In the genomic region with DNA sequence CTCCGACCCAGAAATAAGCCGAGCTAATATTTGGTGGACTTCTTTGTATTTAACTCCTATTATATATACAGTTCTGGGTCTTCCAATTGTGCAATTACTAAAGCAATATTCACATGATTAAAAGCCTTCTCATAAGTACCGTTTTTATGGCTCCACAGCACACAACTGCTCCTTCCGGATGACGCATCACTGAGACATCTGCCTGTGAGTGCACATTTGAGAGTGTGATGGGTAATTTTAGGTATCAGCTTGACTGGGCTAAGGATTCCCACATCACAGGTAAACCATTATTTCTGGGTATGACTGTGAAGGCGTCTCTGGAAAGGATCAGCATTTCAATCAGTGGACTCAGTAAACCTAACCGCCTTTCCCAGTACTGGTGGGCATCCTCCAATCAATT, we compare ENCODE assay signal across 30 cellular contexts.
"Had no signal": no experiment of that assay in that cellular context is flagged by ENCODE, and none has a peak within 500 bp of the region (broad histone marks: within the 10 kb centered on the region; RNA-seq: fewer than 3 reads in every experiment).

No MANE protein-coding gene starts in this region.

- DNase-seq: activated CD4-positive, alpha-beta T cell treated with anti-CD3 and anti-CD28 coated beads, Interleukin-2, amount 10 ng/mL, durations not matched to agents 24 days and 14 days; activated CD8-positive, alpha-beta memory T cell treated with anti-CD3 and anti-CD28 coated beads, Interleukin-2, amount 10 ng/mL, durations not matched to agents 7 days and 5 days; activated CD8-positive, alpha-beta T cell treated with anti-CD3 and anti-CD28 coated beads, Interleukin-2, amount 10 ng/mL, durations not matched to agents 7 days and 5 days; activated gamma-delta T cell treated with Interleukin-2 at 50 U/mL for 16 hours; activated T-cell treated with anti-CD3 and anti-CD28 coated beads for 4 hours; central memory CD4-positive, alpha-beta T cell; heart right ventricle; lower lobe of right lung; mesenchymal stem cell; naive thymus-derived CD8-positive, alpha-beta T cell; nucleus accumbens; pancreas; sigmoid colon; small intestine; stimulated activated naive CD4-positive, alpha-beta T cell; SW 1271; T1000; WERI-Rb-1 had no signal

- H3K4me1 Mint-ChIP-seq: activated CD4-positive, alpha-beta T cell treated with anti-CD3 and anti-CD28 coated beads, Interleukin-2, amount 10 ng/mL, durations not matched to agents 24 days and 14 days; activated CD8-positive, alpha-beta memory T cell treated with anti-CD3 and anti-CD28 coated beads, Interleukin-2, amount 10 ng/mL, durations not matched to agents 7 days and 5 days; activated naive CD4-positive, alpha-beta T cell treated with anti-CD3 and anti-CD28 coated beads, Interleukin-2, amount 50 U/mL, for 24 hours; naive thymus-derived CD8-positive, alpha-beta T cell had no signal

- H3K36me3 Mint-ChIP-seq: activated CD8-positive, alpha-beta memory T cell treated with anti-CD3 and anti-CD28 coated beads, Interleukin-2, amount 10 ng/mL, durations not matched to agents 7 days and 5 days; activated naive CD4-positive, alpha-beta T cell treated with anti-CD3 and anti-CD28 coated beads, Interleukin-2, amount 50 U/mL, for 24 hours; naive thymus-derived CD8-positive, alpha-beta T cell had no signal

- H3K4me1 ChIP-seq: breast epithelium, foreskin keratinocyte, heart right ventricle, lower lobe of right lung, pancreas, prostate gland, sigmoid colon, suprapubic skin, tibial nerve had no signal

- H3K27ac ChIP-seq: breast epithelium, foreskin keratinocyte, heart right ventricle, lower lobe of right lung, pancreas, prostate gland, sigmoid colon, suprapubic skin, tibial nerve, WERI-Rb-1 had no signal

- H3K27me3 ChIP-seq: breast epithelium, foreskin keratinocyte, sigmoid colon, tibial nerve had no signal

- ATAC-seq: activated CD4-positive, CD25-positive, alpha-beta regulatory T cell treated with anti-CD3 and anti-CD28 coated beads, Interleukin-2, amount 50 U/mL, for 24 hours; activated CD8-positive, alpha-beta memory T cell treated with anti-CD3 and anti-CD28 coated beads, Interleukin-2, amount 10 ng/mL, durations not matched to agents 7 days and 5 days; activated CD8-positive, alpha-beta T cell treated with anti-CD3 and anti-CD28 coated beads, Interleukin-2, amount 10 ng/mL, durations not matched to agents 7 days and 5 days; foreskin keratinocyte; heart right ventricle; left lobe of liver; lower lobe of right lung; naive thymus-derived CD8-positive, alpha-beta T cell; pancreas had no signal

- H3K36me3 ChIP-seq: breast epithelium, heart right ventricle, lower lobe of right lung, pancreas, prostate gland, sigmoid colon, suprapubic skin, tibial nerve, WERI-Rb-1 had no signal

- H3K9me3 ChIP-seq: breast epithelium, heart right ventricle, lower lobe of right lung, pancreas, prostate gland, sigmoid colon, suprapubic skin, tibial nerve had no signal

- H3K27ac Mint-ChIP-seq: activated CD4-positive, alpha-beta T cell treated with anti-CD3 and anti-CD28 coated beads, Interleukin-2, amount 10 ng/mL, durations not matched to agents 24 days and 14 days; activated CD8-positive, alpha-beta memory T cell treated with anti-CD3 and anti-CD28 coated beads, Interleukin-2, amount 10 ng/mL, durations not matched to agents 7 days and 5 days; activated CD8-positive, alpha-beta T cell treated with anti-CD3 and anti-CD28 coated beads, Interleukin-2, amount 10 ng/mL, durations not matched to agents 7 days and 5 days; activated naive CD4-positive, alpha-beta T cell treated with anti-CD3 and anti-CD28 coated beads, Interleukin-2, amount 50 U/mL, for 24 hours; activated T-helper 1 cell treated with anti-CD3 and anti-CD28 coated beads, Interleukin-12 subunit alpha, Interleukin-12 subunit beta, Interleukin-2, Interleukin-4 antibody, amounts not matched to agents 30 ng/mL and 10 ng/mL and 1 ng/mL, durations not matched to agents 14 hours and 24 hours and 36 hours; naive thymus-derived CD8-positive, alpha-beta T cell; T-helper 1 cell treated with Interleukin-12 subunit alpha and Interleukin-12 subunit beta and Interleukin-4 antibody, amounts not matched to agents 30 μg/mL and 1 μg/mL, for 36 hours had no signal

- H3K4me3 ChIP-seq: breast epithelium, heart right ventricle, lower lobe of right lung, pancreas, prostate gland, sigmoid colon, suprapubic skin, tibial nerve had no signal

- H3K4me3 Mint-ChIP-seq: activated CD4-positive, alpha-beta T cell treated with anti-CD3 and anti-CD28 coated beads, Interleukin-2, amount 10 ng/mL, durations not matched to agents 24 days and 14 days; activated CD8-positive, alpha-beta memory T cell treated with anti-CD3 and anti-CD28 coated beads, Interleukin-2, amount 10 ng/mL, durations not matched to agents 7 days and 5 days; activated CD8-positive, alpha-beta T cell treated with anti-CD3 and anti-CD28 coated beads, Interleukin-2, amount 10 ng/mL, durations not matched to agents 7 days and 5 days; activated naive CD4-positive, alpha-beta T cell treated with anti-CD3 and anti-CD28 coated beads, Interleukin-2, amount 50 U/mL, for 24 hours; activated T-helper 1 cell treated with anti-CD3 and anti-CD28 coated beads, Interleukin-12 subunit alpha, Interleukin-12 subunit beta, Interleukin-2, Interleukin-4 antibody, amounts not matched to agents 30 ng/mL and 10 ng/mL and 1 ng/mL, durations not matched to agents 14 hours and 24 hours and 36 hours; naive thymus-derived CD8-positive, alpha-beta T cell; neural crest cell; T-helper 1 cell treated with Interleukin-12 subunit alpha and Interleukin-12 subunit beta and Interleukin-4 antibody, amounts not matched to agents 30 μg/mL and 1 μg/mL, for 36 hours had no signal

- H3K9me3 Mint-ChIP-seq: activated CD4-positive, alpha-beta T cell treated with anti-CD3 and anti-CD28 coated beads, Interleukin-2, amount 10 ng/mL, durations not matched to agents 24 days and 14 days; activated naive CD4-positive, alpha-beta T cell treated with anti-CD3 and anti-CD28 coated beads, Interleukin-2, amount 50 U/mL, for 24 hours; activated T-helper 1 cell treated with anti-CD3 and anti-CD28 coated beads, Interleukin-12 subunit alpha, Interleukin-12 subunit beta, Interleukin-2, Interleukin-4 antibody, amounts not matched to agents 30 ng/mL and 10 ng/mL and 1 ng/mL, durations not matched to agents 14 hours and 24 hours and 36 hours; naive thymus-derived CD8-positive, alpha-beta T cell; neural crest cell; T-helper 1 cell treated with Interleukin-12 subunit alpha and Interleukin-12 subunit beta and Interleukin-4 antibody, amounts not matched to agents 30 μg/mL and 1 μg/mL, for 36 hours had no signal

- FAIRE-seq: endothelial cell of umbilical vein, pancreas, small intestine had no signal
